In genomic region chr18:13639196-13639595, GRCh38 we compare ENCODE assay signal across 14 cellular contexts.
"Had no signal": no experiment of that assay in that cellular context is flagged by ENCODE, and none has a peak within 500 bp of the region (broad histone marks: within the 10 kb centered on the region; RNA-seq: fewer than 3 reads in every experiment).

No MANE protein-coding gene starts in this region.

- H3K9me3 Mint-ChIP-seq: stimulated activated naive CD8-positive, alpha-beta T cell treated with anti-CD3 and anti-CD28 coated beads, Interleukin-15, amount 100 ng/mL, for 72 hours; T-helper 1 cell treated with Interleukin-12 subunit alpha and Interleukin-12 subunit beta and Interleukin-4 antibody, amounts not matched to agents 30 μg/mL and 1 μg/mL, for 36 hours had no signal

- H3K27ac Mint-ChIP-seq: activated naive CD8-positive, alpha-beta T cell treated with anti-CD3 and anti-CD28 coated beads for 36 hours; nephron; stimulated activated naive CD8-positive, alpha-beta T cell treated with anti-CD3 and anti-CD28 coated beads, Interleukin-15, amount 100 ng/mL, for 72 hours; T-helper 1 cell treated with Interleukin-12 subunit alpha and Interleukin-12 subunit beta and Interleukin-4 antibody, amounts not matched to agents 30 μg/mL and 1 μg/mL, for 36 hours had no signal

- H3K27me3 ChIP-seq: colonic mucosa, testis had no signal

- DNase-seq: activated CD4-positive, alpha-beta T cell treated with anti-CD3 and anti-CD28 coated beads, Interleukin-2, amount 50 U/mL, for 1 hour; activated naive CD8-positive, alpha-beta T cell treated with anti-CD3 and anti-CD28 coated beads for 36 hours; amniotic stem cell; colonic mucosa; left colon; retina; stimulated activated CD4-positive, alpha-beta T cell treated with anti-CD3 and anti-CD28 coated beads, Interleukin-2, amount 100 ng/mL, for 24 hours; stimulated activated naive CD8-positive, alpha-beta T cell treated with anti-CD3 and anti-CD28 coated beads, Interleukin-15, amount 100 ng/mL, for 72 hours; testis; upper lobe of left lung had no signal

- H3K9me3 ChIP-seq: colonic mucosa, testis, upper lobe of left lung had no signal

- H3K27ac ChIP-seq: cardiac muscle cell, colonic mucosa, testis, upper lobe of left lung had no signal

- H3K4me3 Mint-ChIP-seq: activated naive CD8-positive, alpha-beta T cell treated with anti-CD3 and anti-CD28 coated beads for 36 hours; nephron; stimulated activated naive CD8-positive, alpha-beta T cell treated with anti-CD3 and anti-CD28 coated beads, Interleukin-15, amount 100 ng/mL, for 72 hours; T-helper 1 cell treated with Interleukin-12 subunit alpha and Interleukin-12 subunit beta and Interleukin-4 antibody, amounts not matched to agents 30 μg/mL and 1 μg/mL, for 36 hours had no signal

- H3K27me3 Mint-ChIP-seq: activated naive CD8-positive, alpha-beta T cell treated with anti-CD3 and anti-CD28 coated beads for 36 hours; stimulated activated naive CD8-positive, alpha-beta T cell treated with anti-CD3 and anti-CD28 coated beads, Interleukin-15, amount 100 ng/mL, for 72 hours had no signal

- H3K4me1 ChIP-seq: colonic mucosa, testis had no signal

- H3K36me3 ChIP-seq: cardiac muscle cell, colonic mucosa, upper lobe of left lung had no signal

- ATAC-seq: left colon; stimulated activated naive CD8-positive, alpha-beta T cell treated with anti-CD3 and anti-CD28 coated beads, Interleukin-15, amount 100 ng/mL, for 72 hours had no signal

- H3K4me1 Mint-ChIP-seq: activated naive CD8-positive, alpha-beta T cell treated with anti-CD3 and anti-CD28 coated beads for 36 hours; nephron; stimulated activated naive CD8-positive, alpha-beta T cell treated with anti-CD3 and anti-CD28 coated beads, Interleukin-15, amount 100 ng/mL, for 72 hours had no signal

- H3K4me3 ChIP-seq: cardiac muscle cell, colonic mucosa, lung, testis, upper lobe of left lung had no signal
